In the genomic region with DNA sequence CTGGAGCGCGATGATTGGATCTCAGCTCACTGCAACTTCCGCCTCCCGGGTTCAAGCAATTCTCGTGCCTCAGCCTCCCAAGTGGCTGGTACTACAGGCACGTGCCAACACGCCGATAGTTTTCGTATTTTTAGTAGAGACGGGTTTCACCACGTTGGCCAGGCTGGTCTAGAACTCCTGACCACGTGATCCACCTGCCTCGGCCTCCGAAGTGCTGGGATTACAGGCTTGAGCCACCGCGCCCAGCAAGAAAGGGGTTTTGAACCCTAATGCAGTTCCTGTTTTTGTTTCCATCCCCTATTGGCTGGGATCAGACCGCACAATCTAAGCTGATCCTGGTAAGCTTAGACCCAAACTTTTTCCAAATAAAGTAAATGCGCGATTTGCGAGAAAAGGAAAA, we compare ENCODE assay signal across 9 cellular contexts. TPM values are rescaled to one million over a fixed set of nuclear protein-coding genes. Genes with fewer than 3 reads are reported as not detected.
A peak's percentile ranks its signal among the peaks of the same experiment; 100 is the strongest.
DNase-seq lines count a peak whose midpoint lies in the region; ATAC-seq and TF ChIP-seq lines count a peak whose summit lies in the region.
"Had no signal": no experiment of that assay in that cellular context is flagged by ENCODE, and none has a peak within 500 bp of the region (broad histone marks: within the 10 kb centered on the region; RNA-seq: fewer than 3 reads in every experiment).

No MANE protein-coding gene starts in this region.

- H3K9me3 Mint-ChIP-seq in GM23338, result no peaks in the 10 kb centered on the region; the same call in 2 of the 3 replicates
- H3K9me3 Mint-ChIP-seq in activated naive CD8-positive, alpha-beta T cell treated with anti-CD3 and anti-CD28 coated beads for 36 hours, result peaks cover 51% of the 10 kb centered on the region

- H3K4me3 ChIP-seq in GM23338 (peak overlapping the region; percentile 76), iPS-18c (ENCODE audit: insufficient read depth, low read depth, low read length) (peak overlapping the region; percentile 83), skin epidermis (peak overlapping the region; percentile 44 to 73 (median 59)), Karpas-422 (ENCODE audit: low read length) (no peak overlapping the region)

- peaks cover 33% of the 10 kb centered on the region for H3K4me1 Mint-ChIP-seq in GM23338
- H3K4me1 Mint-ChIP-seq in activated naive CD8-positive, alpha-beta T cell treated with anti-CD3 and anti-CD28 coated beads for 36 hours, result peaks cover 19% of the 10 kb centered on the region

- H3K36me3 ChIP-seq in GM23338 (ENCODE audit: insufficient read depth) (peaks cover 11% of the 10 kb centered on the region; the same call in 1 of the 2 replicates), Karpas-422 (ENCODE audit: insufficient read depth, low read length) (no peaks in the 10 kb centered on the region)

- H3F3A ChIP-seq in GM23338 (replicated peaks; ENCODE audit: low read depth), result no peaks in the 10 kb centered on the region

- H4K20me1 ChIP-seq in GM23338 (replicated peaks; ENCODE audit: insufficient read depth) (peaks cover 35% of the 10 kb centered on the region), Karpas-422 (ENCODE audit: insufficient read depth, low read depth, low read length) (no peaks in the 10 kb centered on the region)

- TF ChIP-seq CTCF in GM23338 (conservative IDR thresholded peaks at IDR 0.05; ENCODE audit: low read depth in 2 of 2), result no peak

- no peak overlapping the region for H3K9ac ChIP-seq in Karpas-422 (ENCODE audit: low read length)

- peaks cover 58% of the 10 kb centered on the region for H3K79me2 ChIP-seq in GM23338 (replicated peaks; ENCODE audit: insufficient read depth)
- H3K79me2 ChIP-seq in Karpas-422 (ENCODE audit: low read length), result no peaks in the 10 kb centered on the region

- DNase-seq in GM23338 (ENCODE audit: low spot score), result peak; percentile 33
- DNase-seq in activated naive CD8-positive, alpha-beta T cell treated with anti-CD3 and anti-CD28 coated beads for 36 hours, result no peak
- DNase-seq in NCI-H2081 treated with DMSO at 0.1 percent for 48 hours (lab: John Stamatoyannopoulos, UW), result no peak
- no peak for DNase-seq in Karpas-422
- no peak for DNase-seq in dedifferentiated amniotic fluid mesenchymal stem cell (ENCODE audit: extremely low spot score)
- DNase-seq: NCI-H2171 had no signal

- H3K9me3 ChIP-seq in iPS-18c (ENCODE audit: control insufficient read depth, insufficient read depth, low read length) (peaks cover 8% of the 10 kb centered on the region), Karpas-422 (ENCODE audit: low read length) (no peaks in the 10 kb centered on the region; the same call in 1 of the 2 replicates)

- peak overlapping the region; percentile 96 for H3K4me3 Mint-ChIP-seq in GM23338
- peak overlapping the region; percentile 95 for H3K4me3 Mint-ChIP-seq in activated naive CD8-positive, alpha-beta T cell treated with anti-CD3 and anti-CD28 coated beads for 36 hours

- no peak overlapping the region for H2AFZ ChIP-seq in GM23338
- H2AFZ ChIP-seq in Karpas-422 (ENCODE audit: low read length), result no peak overlapping the region

- H3K27me3 ChIP-seq in GM23338 (ENCODE audit: insufficient read depth) (no peaks in the 10 kb centered on the region), Karpas-422 (ENCODE audit: low read length) (no peaks in the 10 kb centered on the region)

- no peak overlapping the region for H3K27ac ChIP-seq in GM23338 (ENCODE audit: low read depth)
- peak overlapping the region in 17 of 21 experiments; percentile 45 to 92 (median 86) for H3K27ac ChIP-seq in skin epidermis
- H3K27ac ChIP-seq in Karpas-422 (ENCODE audit: low read length), result no peak overlapping the region

- H3K9me2 ChIP-seq in GM23338 (ENCODE audit: insufficient read depth), result no peaks in the 10 kb centered on the region
- no peaks in the 10 kb centered on the region for H3K9me2 ChIP-seq in Karpas-422 (replicated peaks; ENCODE audit: insufficient read depth, low read length)

- peaks cover 44% of the 10 kb centered on the region for H3K36me3 Mint-ChIP-seq in GM23338 (ENCODE audit: low read depth)
- H3K36me3 Mint-ChIP-seq in activated naive CD8-positive, alpha-beta T cell treated with anti-CD3 and anti-CD28 coated beads for 36 hours, result peaks cover 78% of the 10 kb centered on the region

- ATAC-seq in GM23338, result peak; percentile 12
- ATAC-seq in HG03442 (IDR thresholded peaks at IDR 0.05; ENCODE audit: unreplicated experiment), result no peak

- peak overlapping the region; percentile 83 for H3K4me2 ChIP-seq in GM23338
- H3K4me2 ChIP-seq in Karpas-422 (ENCODE audit: low read depth, low read length, poor library complexity, severe bottlenecking), result no peak overlapping the region

- peaks cover 7% of the 10 kb centered on the region for H3K27me3 Mint-ChIP-seq in GM23338 (ENCODE audit: insufficient read depth, low read depth, poor library complexity)
- H3K27me3 Mint-ChIP-seq in activated naive CD8-positive, alpha-beta T cell treated with anti-CD3 and anti-CD28 coated beads for 36 hours, result no peaks in the 10 kb centered on the region

- peak overlapping the region; percentile 98; the same call in 1 of the 2 replicates for H3K27ac Mint-ChIP-seq in GM23338
- H3K27ac Mint-ChIP-seq in activated naive CD8-positive, alpha-beta T cell treated with anti-CD3 and anti-CD28 coated beads for 36 hours, result peak overlapping the region; percentile 96

- peaks cover 18% of the 10 kb centered on the region; the same call in 1 of the 2 replicates for H3K4me1 ChIP-seq in GM23338 (ENCODE audit: insufficient read depth)
- H3K4me1 ChIP-seq in Karpas-422 (ENCODE audit: low read length), result no peaks in the 10 kb centered on the region

TF ChIP-seq in GM23338, 12 proteins besides CTCF, POLR2A, EP300 and RAD21 (continues in another document):
- TF ChIP-seq NANOG (IDR thresholded peaks at IDR 0.05; ENCODE audit: borderline replicate concordance) (no peak), CREB1 (CRISPR knock-in tag; IDR thresholded peaks at IDR 0.05; ENCODE audit: low read depth) (no peak), JUNB (IDR thresholded peaks at IDR 0.05; ENCODE audit: unreplicated experiment) (no peak), ZNF331 (CRISPR knock-in tag; IDR thresholded peaks at IDR 0.05; ENCODE audit: low read depth) (no peak), ZNF114 (CRISPR knock-in tag; IDR thresholded peaks at IDR 0.05) (no peak), EZH2phosphoT487 (IDR thresholded peaks at IDR 0.05; ENCODE audit: unreplicated experiment) (no peak)

RNA-seq across cellular contexts. Expression of gene ZNF626, which starts 0.9 kb away (rescaled TPM):
- 36.0 and 45.7 TPM in 2 replicates for total RNA-seq in GM23338 (2014; rRNA removed; shearing (Covaris generic))
- 18.5 and 21.8 TPM in 2 replicates for polyA plus RNA-seq in GM23338 (2016; fragmentation: Nextera tagmentation; extraction: Ambion mirVana)
- 10 to 100 TPM; 10.7 to 11.3 TPM for total RNA-seq in activated naive CD8-positive, alpha-beta T cell treated with anti-CD3 and anti-CD28 coated beads for 36 hours
- not detected in 2 replicates for total RNA-seq in Karpas-422 (2014; rRNA removed; shearing (Covaris generic); ENCODE audit: low replicate concordance)

Comparison
In these comparisons a context has a peak if more than half of its experiments do, and no peak if none do; other contexts are left out.
1. H3K27ac ChIP-seq: peak in skin epidermis (17 of 21); none in GM23338 (single experiment) and Karpas-422 (single experiment).
2. RNA of gene ZNF626, which starts 0.9 kb away (total RNA-seq): 36.0 to 45.7 TPM in GM23338 and 10.7 to 11.3 TPM in activated naive CD8-positive, alpha-beta T cell treated with anti-CD3 and anti-CD28 coated beads for 36 hours; not detected in Karpas-422; every median in the first group is over 10 times any median in the second.